In the genomic region with DNA sequence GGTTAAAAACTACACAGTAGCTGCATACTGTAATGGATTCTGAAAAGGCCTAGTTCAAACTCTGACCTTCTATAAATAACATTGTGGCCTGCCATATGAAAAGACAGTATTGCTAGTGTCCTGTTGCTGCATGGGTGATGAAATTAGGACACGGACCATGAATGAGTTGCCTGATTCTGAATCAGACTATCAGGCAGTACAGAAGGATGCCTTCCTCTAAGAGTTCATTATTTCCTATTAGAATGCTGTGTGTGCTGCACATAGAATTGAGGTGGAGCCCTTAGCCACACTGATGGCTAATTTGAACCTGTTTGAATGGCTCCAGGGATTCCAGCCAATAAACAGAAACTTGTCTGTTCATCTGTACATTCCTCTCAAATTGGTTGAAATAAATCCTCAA, we compare ENCODE assay signal across 19 cellular contexts.
"Had no signal": no experiment of that assay in that cellular context is flagged by ENCODE, and none has a peak within 500 bp of the region (broad histone marks: within the 10 kb centered on the region; RNA-seq: fewer than 3 reads in every experiment).

No MANE protein-coding gene starts in this region.

- DNase-seq: occipital lobe; ovary; posterior cingulate gyrus; psoas muscle; right cardiac atrium; right lobe of liver; sigmoid colon; small intestine; stimulated activated CD4-positive, alpha-beta T cell treated with anti-CD3 and anti-CD28 coated beads, Interleukin-15, amount 100 ng/mL, for 24 hours; stimulated activated CD4-positive, alpha-beta T cell treated with anti-CD3 and anti-CD28 coated beads, Interleukin-2, amount 100 ng/mL, for 24 hours; stimulated activated CD4-positive, alpha-beta T cell treated with anti-CD3 and anti-CD28 coated beads, Interleukin-2, amount 100 ng/mL, for 48 hours; stimulated activated CD4-positive, alpha-beta T cell treated with anti-CD3 and anti-CD28 coated beads, Interleukin-4, amount 100 ng/mL, for 24 hours; stimulated activated naive B cell treated with anti-CD40 and anti-IgM and Interleukin-4, amounts not matched to agents 10 μg/mL and 1 μg/mL and 100 μg/mL, for 72 hours; stimulated activated naive CD4-positive, alpha-beta T cell treated with Interleukin-2 at 50 U/mL for 16 hours; stomach; thyroid gland; trophoblast cell; upper lobe of left lung had no signal

- ATAC-seq: psoas muscle; right cardiac atrium; right lobe of liver; stimulated activated effector memory CD8-positive, alpha-beta T cell treated with anti-CD3 and anti-CD28 coated beads, Interleukin-12 subunit alpha, Interleukin-12 subunit beta, amount 100 ng/mL, for 72 hours; stimulated activated naive B cell treated with anti-CD40 and anti-IgM and Interleukin-4, amounts not matched to agents 10 μg/mL and 1 μg/mL and 100 μg/mL, for 72 hours had no signal
